Comparison of ENCODE assay signal across 10 cellular contexts in genomic region chr15:41502787-41503668, GRCh38. TPM values are rescaled to one million over a fixed set of nuclear protein-coding genes. Genes with fewer than 3 reads are reported as not detected.
A peak's percentile ranks its signal among the peaks of the same experiment; 100 is the strongest.
DNase-seq lines count a peak whose midpoint lies in the region; ATAC-seq and TF ChIP-seq lines count a peak whose summit lies in the region.
"Had no signal": no experiment of that assay in that cellular context is flagged by ENCODE, and none has a peak within 500 bp of the region (broad histone marks: within the 10 kb centered on the region; RNA-seq: fewer than 3 reads in every experiment).

No MANE protein-coding gene starts in this region.

- POLR2A ChIA-PET in naive thymus-derived CD8-positive, alpha-beta T cell (lab: Charles Lee), result interaction anchor here (1.0 to 1.4 kb wide), 3 partner anchors 9 to 10 kb away, joined by 3 to 6 read pairs (median 3); partner anchors contain the start of gene LTK

- no peaks in the 10 kb centered on the region for H3K36me3 ChIP-seq in CD4-positive, CD25-positive, alpha-beta regulatory T cell (ENCODE audit: control insufficient read depth, insufficient read depth, low read length)

- H3K9me3 Mint-ChIP-seq in CD4-positive, CD25-positive, alpha-beta regulatory T cell, result peaks cover 0 to 2% (median 0%) of the 10 kb centered on the region in 7 donors
- H3K9me3 Mint-ChIP-seq in brain, result peaks cover 0 to 5% (median 0%) of the 10 kb centered on the region in 5 experiments
- H3K9me3 Mint-ChIP-seq in naive thymus-derived CD8-positive, alpha-beta T cell, result no peaks in the 10 kb centered on the region

- no peak for DNase-seq in CD4-positive, CD25-positive, alpha-beta regulatory T cell
- DNase-seq in HL-60 (ENCODE audit: low read depth in 1 of 2, low spot score in 1 of 2) (peak in 1 of 2 experiments; percentile 35), H4 (ENCODE audit: low spot score) (no peak)
- no peak for DNase-seq in naive thymus-derived CD8-positive, alpha-beta T cell
- no peak for DNase-seq in stimulated activated naive CD4-positive, alpha-beta T cell (lab: John Stamatoyannopoulos, UW)
- DNase-seq: NCI-H2081 treated with DMSO at 0.1 percent for 48 hours had no signal

- peaks cover 71% of the 10 kb centered on the region for H3K27me3 Mint-ChIP-seq in CD4-positive, CD25-positive, alpha-beta regulatory T cell
- peaks cover 100% of the 10 kb centered on the region for H3K27me3 Mint-ChIP-seq in brain
- peaks cover 21 to 49% (median 27%) of the 10 kb centered on the region in 5 donors for H3K27me3 Mint-ChIP-seq in naive thymus-derived CD8-positive, alpha-beta T cell

- H3K27ac ChIP-seq in CD4-positive, CD25-positive, alpha-beta regulatory T cell (ENCODE audit: insufficient read depth, low read length, poor library complexity, severe bottlenecking), result no peak overlapping the region
- no peak overlapping the region for H3K27ac ChIP-seq in HL-60 (replicated peaks)

- H3K4me1 ChIP-seq in CD4-positive, CD25-positive, alpha-beta regulatory T cell (ENCODE audit: control insufficient read depth, insufficient read depth, low read length, poor library complexity, severe bottlenecking), result peaks cover 22% of the 10 kb centered on the region

- no peak overlapping the region for H3K27ac Mint-ChIP-seq in CD4-positive, CD25-positive, alpha-beta regulatory T cell
- no peak overlapping the region for H3K27ac Mint-ChIP-seq in brain
- H3K27ac Mint-ChIP-seq in naive thymus-derived CD8-positive, alpha-beta T cell, result no peak overlapping the region

- H3K9me3 ChIP-seq in CD4-positive, CD25-positive, alpha-beta regulatory T cell (ENCODE audit: control insufficient read depth in 2 of 2, low read length in 2 of 2), result no peaks in the 10 kb centered on the region

- no peak overlapping the region for H3K4me3 ChIP-seq in CD4-positive, CD25-positive, alpha-beta regulatory T cell (ENCODE audit: low read depth, low read length)
- H3K4me3 ChIP-seq in HL-60 (replicated peaks; ENCODE audit: insufficient read depth, low read length), result peak overlapping the region; percentile 11

- peak in 1 of 2 donors; percentile 10 for ATAC-seq in CD4-positive, CD25-positive, alpha-beta regulatory T cell (ENCODE audit: low read depth in 2 of 2)
- ATAC-seq in naive thymus-derived CD8-positive, alpha-beta T cell, result peak; percentile 22 to 30
- ATAC-seq in HG03469 (IDR thresholded peaks at IDR 0.05; ENCODE audit: unreplicated experiment) (no peak), GM21619 (IDR thresholded peaks at IDR 0.05; ENCODE audit: unreplicated experiment) (no peak)

- H3K36me3 Mint-ChIP-seq in CD4-positive, CD25-positive, alpha-beta regulatory T cell, result no peaks in the 10 kb centered on the region
- no peaks in the 10 kb centered on the region for H3K36me3 Mint-ChIP-seq in brain
- no peaks in the 10 kb centered on the region for H3K36me3 Mint-ChIP-seq in naive thymus-derived CD8-positive, alpha-beta T cell

- TF ChIP-seq CTCF in HL-60 (IDR thresholded peaks at IDR 0.05; ENCODE audit: insufficient read depth, low read length) (no peak), brain (conservative IDR thresholded peaks at IDR 0.05) (no peak)

- peak overlapping the region; percentile 71 to 91 (median 84) for H3K4me3 Mint-ChIP-seq in CD4-positive, CD25-positive, alpha-beta regulatory T cell
- peak overlapping the region; percentile 51 to 83 (median 68) for H3K4me3 Mint-ChIP-seq in brain
- H3K4me3 Mint-ChIP-seq in naive thymus-derived CD8-positive, alpha-beta T cell, result peak overlapping the region; percentile 68 to 85 (median 76)

- H3K4me1 Mint-ChIP-seq in CD4-positive, CD25-positive, alpha-beta regulatory T cell, result peaks cover 0 to 26% (median 7%) of the 10 kb centered on the region in 4 donors
- peaks cover 10% of the 10 kb centered on the region for H3K4me1 Mint-ChIP-seq in brain
- peaks cover 6 to 30% (median 21%) of the 10 kb centered on the region in 4 donors for H3K4me1 Mint-ChIP-seq in naive thymus-derived CD8-positive, alpha-beta T cell

- peaks cover 9% of the 10 kb centered on the region for H3K27me3 ChIP-seq in CD4-positive, CD25-positive, alpha-beta regulatory T cell (ENCODE audit: control insufficient read depth, insufficient read depth, low read length)
- H3K27me3 ChIP-seq in HL-60 (ENCODE audit: insufficient read depth, poor library complexity, severe bottlenecking), result peaks cover 34% of the 10 kb centered on the region

RNA-seq across cellular contexts. Expression of gene ITPKA, which starts 9.4 kb away (rescaled TPM):
- total RNA-seq in CD4-positive, CD25-positive, alpha-beta regulatory T cell, result not detected
- not detected for polyA plus RNA-seq in CD4-positive, CD25-positive, alpha-beta regulatory T cell
- polyA plus RNA-seq in brain (ENCODE audit: insufficient read depth, low read depth, low replicate concordance), result 17.4 TPM
- not detected for total RNA-seq in naive thymus-derived CD8-positive, alpha-beta T cell
- polyA plus RNA-seq in naive thymus-derived CD8-positive, alpha-beta T cell, result not detected
- 1.1 and 4.1 TPM in 2 replicates for total RNA-seq in H4 (2014; rRNA removed; shearing (Covaris generic))

RNA-seq across cellular contexts. Expression of gene LTK, which starts 10.6 kb away (rescaled TPM):
- total RNA-seq in CD4-positive, CD25-positive, alpha-beta regulatory T cell, result 2.0 TPM
- polyA plus RNA-seq in CD4-positive, CD25-positive, alpha-beta regulatory T cell, result under 1 TPM; 0.17 to 0.59 (median 0.38) TPM
- 2.4 TPM for polyA plus RNA-seq in brain (ENCODE audit: insufficient read depth, low read depth, low replicate concordance)
- under 1 TPM; 0.18 to 0.22 TPM for total RNA-seq in naive thymus-derived CD8-positive, alpha-beta T cell
- polyA plus RNA-seq in naive thymus-derived CD8-positive, alpha-beta T cell, result not detected
- total RNA-seq in H4 (2014; rRNA removed; shearing (Covaris generic)), result 0.21 and 0.37 TPM in 2 replicates
- total RNA-seq: G401 had no signal

RNA-seq across cellular contexts. Expression of gene RPAP1, which starts 41.0 kb away (rescaled TPM):
- 29.5 TPM for total RNA-seq in CD4-positive, CD25-positive, alpha-beta regulatory T cell
- polyA plus RNA-seq in CD4-positive, CD25-positive, alpha-beta regulatory T cell, result 1 to 10 TPM; 4.7 to 9.1 (median 8.1) TPM
- polyA plus RNA-seq in brain (ENCODE audit: insufficient read depth, low read depth, low replicate concordance), result 22.6 TPM
- total RNA-seq in naive thymus-derived CD8-positive, alpha-beta T cell, result 10 to 100 TPM; 59.1 to 60.0 TPM
- 10 to 100 TPM in 2 of 3 donors, 1 to 10 TPM in 1; 8.0 to 19.8 (median 12.2) TPM for polyA plus RNA-seq in naive thymus-derived CD8-positive, alpha-beta T cell
- 14.4 TPM in 2 replicates for total RNA-seq in H4 (2014; rRNA removed; shearing (Covaris generic))

RNA-seq across cellular contexts. Expression of gene TYRO3, which starts 56.0 kb away (rescaled TPM):
- total RNA-seq in CD4-positive, CD25-positive, alpha-beta regulatory T cell, result not detected
- under 1 TPM in 2 of 4 donors, not detected in 2; 0.16 to 0.82 TPM for polyA plus RNA-seq in CD4-positive, CD25-positive, alpha-beta regulatory T cell
- 72.1 TPM for polyA plus RNA-seq in brain (ENCODE audit: insufficient read depth, low read depth, low replicate concordance)
- total RNA-seq in naive thymus-derived CD8-positive, alpha-beta T cell, result under 1 TPM in 1 of 2 experiments, not detected in 1; 0.05 TPM
- not detected for polyA plus RNA-seq in naive thymus-derived CD8-positive, alpha-beta T cell
- total RNA-seq in H4 (2014; rRNA removed; shearing (Covaris generic)), result 8.4 and 18.8 TPM in 2 replicates

Comparison
In these comparisons a context has a peak if more than half of its experiments do, and no peak if none do; other contexts are left out.
1. ATAC-seq: peak in naive thymus-derived CD8-positive, alpha-beta T cell (2 of 2); none in HG03469 (single experiment) and GM21619 (single experiment).
2. Peak in every context shown above with its lines, with median percentiles within 50 percentile points of each other: H3K4me3 Mint-ChIP-seq.